1 cellular context compared by ENCODE assay signal in genomic region chr1:10509823-10510509, GRCh38.
TF ChIP-seq lines count a peak whose summit lies in the region.

No MANE protein-coding gene starts in this region.

TF ChIP-seq in SK-N-SH, 30 proteins besides CTCF, POLR2A, EP300 and RAD21 (continued from another document):
- TF ChIP-seq, protein P1, sequence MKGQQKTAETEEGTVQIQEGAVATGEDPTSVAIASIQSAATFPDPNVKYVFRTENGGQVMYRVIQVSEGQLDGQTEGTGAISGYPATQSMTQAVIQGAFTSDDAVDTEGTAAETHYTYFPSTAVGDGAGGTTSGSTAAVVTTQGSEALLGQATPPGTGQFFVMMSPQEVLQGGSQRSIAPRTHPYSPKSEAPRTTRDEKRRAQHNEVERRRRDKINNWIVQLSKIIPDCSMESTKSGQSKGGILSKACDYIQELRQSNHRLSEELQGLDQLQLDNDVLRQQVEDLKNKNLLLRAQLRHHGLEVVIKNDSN (IDR thresholded peaks at IDR 0.05; ENCODE audit: borderline replicate concordance, low read depth): no peak
- TF ChIP-seq JUND (IDR thresholded peaks at IDR 0.05) (no peak), ELF1 (IDR thresholded peaks at IDR 0.05) (no peak), IRF3 (IDR thresholded peaks at IDR 0.05; ENCODE audit: low read depth, low read length) (no peak), NRF1 (IDR thresholded peaks at IDR 0.05; ENCODE audit: low read depth, low read length) (no peak), YY1 (IDR thresholded peaks at IDR 0.05; ENCODE audit: low read depth) (no peak), SMC3 (IDR thresholded peaks at IDR 0.05; ENCODE audit: low read depth, low read length) (no peak), EZH2phosphoT487 (IDR thresholded peaks at IDR 0.05; ENCODE audit: borderline replicate concordance, low read depth) (no peak), FOXJ3 (CRISPR knock-in tag; IDR thresholded peaks at IDR 0.05) (no peak)
- TF ChIP-seq, protein P2, sequence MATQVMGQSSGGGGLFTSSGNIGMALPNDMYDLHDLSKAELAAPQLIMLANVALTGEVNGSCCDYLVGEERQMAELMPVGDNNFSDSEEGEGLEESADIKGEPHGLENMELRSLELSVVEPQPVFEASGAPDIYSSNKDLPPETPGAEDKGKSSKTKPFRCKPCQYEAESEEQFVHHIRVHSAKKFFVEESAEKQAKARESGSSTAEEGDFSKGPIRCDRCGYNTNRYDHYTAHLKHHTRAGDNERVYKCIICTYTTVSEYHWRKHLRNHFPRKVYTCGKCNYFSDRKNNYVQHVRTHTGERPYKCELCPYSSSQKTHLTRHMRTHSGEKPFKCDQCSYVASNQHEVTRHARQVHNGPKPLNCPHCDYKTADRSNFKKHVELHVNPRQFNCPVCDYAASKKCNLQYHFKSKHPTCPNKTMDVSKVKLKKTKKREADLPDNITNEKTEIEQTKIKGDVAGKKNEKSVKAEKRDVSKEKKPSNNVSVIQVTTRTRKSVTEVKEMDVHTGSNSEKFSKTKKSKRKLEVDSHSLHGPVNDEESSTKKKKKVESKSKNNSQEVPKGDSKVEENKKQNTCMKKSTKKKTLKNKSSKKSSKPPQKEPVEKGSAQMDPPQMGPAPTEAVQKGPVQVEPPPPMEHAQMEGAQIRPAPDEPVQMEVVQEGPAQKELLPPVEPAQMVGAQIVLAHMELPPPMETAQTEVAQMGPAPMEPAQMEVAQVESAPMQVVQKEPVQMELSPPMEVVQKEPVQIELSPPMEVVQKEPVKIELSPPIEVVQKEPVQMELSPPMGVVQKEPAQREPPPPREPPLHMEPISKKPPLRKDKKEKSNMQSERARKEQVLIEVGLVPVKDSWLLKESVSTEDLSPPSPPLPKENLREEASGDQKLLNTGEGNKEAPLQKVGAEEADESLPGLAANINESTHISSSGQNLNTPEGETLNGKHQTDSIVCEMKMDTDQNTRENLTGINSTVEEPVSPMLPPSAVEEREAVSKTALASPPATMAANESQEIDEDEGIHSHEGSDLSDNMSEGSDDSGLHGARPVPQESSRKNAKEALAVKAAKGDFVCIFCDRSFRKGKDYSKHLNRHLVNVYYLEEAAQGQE (IDR thresholded peaks at IDR 0.05; ENCODE audit: low read depth, low read length): no peak
